ENCODE assay signal across 17 cellular contexts in genomic region chr19:5080809-5081208, GRCh38.
DNase-seq lines count a peak whose midpoint lies in the region; ATAC-seq and TF ChIP-seq lines count a peak whose summit lies in the region.
"Had no signal": no experiment of that assay in that cellular context is flagged by ENCODE, and none has a peak within 500 bp of the region (broad histone marks: within the 10 kb centered on the region; RNA-seq: fewer than 3 reads in every experiment).

No MANE protein-coding gene starts in this region.

- in situ Hi-C loops in G401 (cut with HindIII; ENCODE audit: low sequenced_read_pairs): no loop called here

- no peaks in the 10 kb centered on the region for H3K27me3 Mint-ChIP-seq in T-helper 17 cell
- H3K27me3 Mint-ChIP-seq in T-cell: no peaks in the 10 kb centered on the region
- H3K27me3 Mint-ChIP-seq: CD4-positive, CD25-positive, alpha-beta regulatory T cell had no signal

- no peak overlapping the region for H3K4me3 Mint-ChIP-seq in T-helper 17 cell
- no peak overlapping the region for H3K4me3 Mint-ChIP-seq in T-cell
- H3K4me3 Mint-ChIP-seq: CD4-positive, CD25-positive, alpha-beta regulatory T cell had no signal

- no peaks in the 10 kb centered on the region for H3K9me3 ChIP-seq in BLaER1 treated with 17β-estradiol and CSF1 and Interleukin-3, amounts not matched to agents 10 nM and 100 nM (replicated peaks in 1 of 11)
- no peaks in the 10 kb centered on the region for H3K9me3 ChIP-seq in T-helper 17 cell (ENCODE audit: control insufficient read depth, low read length, poor library complexity, severe bottlenecking)
- no peaks in the 10 kb centered on the region for H3K9me3 ChIP-seq in neural cell (ENCODE audit: low read length)
- H3K9me3 ChIP-seq: A549 had no signal

- H3K36me3 Mint-ChIP-seq in T-helper 17 cell (ENCODE audit: low read depth): peaks cover 5% of the 10 kb centered on the region
- peaks cover 35% of the 10 kb centered on the region for H3K36me3 Mint-ChIP-seq in T-cell

- H3K27ac Mint-ChIP-seq in T-helper 17 cell (peak overlapping the region; percentile 16), T-cell (peak overlapping the region in 1 of 2 donors; percentile 28)

- H3K9me3 Mint-ChIP-seq in T-cell: no peaks in the 10 kb centered on the region
- H3K9me3 Mint-ChIP-seq: CD4-positive, CD25-positive, alpha-beta regulatory T cell had no signal

- ATAC-seq in T-helper 17 cell (no peak), HG03039 (IDR thresholded peaks at IDR 0.05; ENCODE audit: unreplicated experiment) (no peak), T-cell (replicated peaks in 1 of 4) (no peak)
- ATAC-seq: A549, GM12878 had no signal

- no peaks in the 10 kb centered on the region for H3K9me2 ChIP-seq in neural cell (ENCODE audit: insufficient read depth, low read length)

- H3K4me1 ChIP-seq in BLaER1 treated with 17β-estradiol and CSF1 and Interleukin-3, amounts not matched to agents 10 nM and 100 nM: peaks cover 15 to 51% (median 47%) of the 10 kb centered on the region in 10 experiments
- H3K4me1 ChIP-seq: A549 had no signal

- H2AFZ ChIP-seq in neural cell (ENCODE audit: low read depth, low read length): no peak overlapping the region
- H2AFZ ChIP-seq: GM23248 had no signal

- peak overlapping the region in 8 of 11 experiments; percentile 60 to 90 (median 70); a peak in 16 of 22 replicates for H3K4me2 ChIP-seq in BLaER1 treated with 17β-estradiol and CSF1 and Interleukin-3, amounts not matched to agents 10 nM and 100 nM
- no peak overlapping the region for H3K4me2 ChIP-seq in neural cell (ENCODE audit: low read length)
- H3K4me2 ChIP-seq: A549 had no signal

- no peak for TF ChIP-seq EP300 in neural cell (conservative IDR thresholded peaks at IDR 0.05; ENCODE audit: poor library complexity, severe bottlenecking)

- TF ChIP-seq RAD21 in neural cell (conservative IDR thresholded peaks at IDR 0.05): no peak

- H3K4me3 ChIP-seq in BLaER1 treated with 17β-estradiol and CSF1 and Interleukin-3, amounts not matched to agents 10 nM and 100 nM: no peak overlapping the region
- peak overlapping the region; percentile 14 for H3K4me3 ChIP-seq in neural cell (ENCODE audit: low read length)
- H3K4me3 ChIP-seq: A549, GM12878, GM23248 had no signal

- H3F3A ChIP-seq in neural cell (ENCODE audit: insufficient read depth, low read length, poor library complexity, severe bottlenecking): no peaks in the 10 kb centered on the region

- no peak overlapping the region for H3K27ac ChIP-seq in BLaER1 treated with 17β-estradiol and CSF1 and Interleukin-3, amounts not matched to agents 10 nM and 100 nM
- H3K27ac ChIP-seq in cingulate gyrus (ENCODE audit: low read depth, low read length) (peak overlapping the region; percentile 39), neural cell (ENCODE audit: low read length) (peak overlapping the region; percentile 83)
- H3K27ac ChIP-seq: A549, GM23248, HL-60 had no signal

- H4K20me1 ChIP-seq in BLaER1 treated with 17β-estradiol and CSF1 and Interleukin-3, amounts not matched to agents 10 nM and 100 nM: peaks cover 76 to 91% (median 88%) of the 10 kb centered on the region in 11 experiments
- no peaks in the 10 kb centered on the region for H4K20me1 ChIP-seq in neural cell (ENCODE audit: insufficient read depth)

- peaks cover 60 to 90% (median 76%) of the 10 kb centered on the region in 11 experiments for H3K36me3 ChIP-seq in BLaER1 treated with 17β-estradiol and CSF1 and Interleukin-3, amounts not matched to agents 10 nM and 100 nM
- H3K36me3 ChIP-seq in neural cell (ENCODE audit: insufficient read depth, low read length): no peaks in the 10 kb centered on the region

- no peaks in the 10 kb centered on the region for H3K79me2 ChIP-seq in neural cell (replicated peaks; ENCODE audit: insufficient read depth, low read length)

- TF ChIP-seq CTCF in neural cell (IDR thresholded peaks at IDR 0.05; ENCODE audit: poor library complexity, severe bottlenecking): no peak

- CTCF ChIA-PET in T-cell (lab: Charles Lee): no interaction called here

- DNase-seq in T-helper 17 cell (no peak), T-cell (no peak), G401 (ENCODE audit: low spot score) (no peak), activated gamma-delta T cell (lab: John Stamatoyannopoulos, UW) (no peak)
- DNase-seq: Calu3; CD4-positive, CD25-positive, alpha-beta regulatory T cell; DMS 273 treated with DMSO at 0.1 percent for 48 hours; GM23248; H7; Karpas-422 had no signal

- POLR2A ChIA-PET in T-cell (lab: Charles Lee): no interaction called here

- peaks cover 4% of the 10 kb centered on the region for H3K4me1 Mint-ChIP-seq in T-helper 17 cell
- peaks cover 0 to 6% (median 6%) of the 10 kb centered on the region in 3 donors for H3K4me1 Mint-ChIP-seq in T-cell

- 0 out of 22 replicates have a peak overlapping the region, but pooled peaks of 1 of the 11 experiments have one; percentile 9 for H3K9ac ChIP-seq in BLaER1 treated with 17β-estradiol and CSF1 and Interleukin-3, amounts not matched to agents 10 nM and 100 nM
- peak overlapping the region; percentile 20 for H3K9ac ChIP-seq in neural cell (ENCODE audit: low read length)
- H3K9ac ChIP-seq: GM23248 had no signal

- no peaks in the 10 kb centered on the region for H3K27me3 ChIP-seq in BLaER1 treated with 17β-estradiol and CSF1 and Interleukin-3, amounts not matched to agents 10 nM and 100 nM
- H3K27me3 ChIP-seq in neural cell (ENCODE audit: insufficient read depth, low read depth, low read length): no peaks in the 10 kb centered on the region

TF ChIP-seq in neural cell, 6 proteins besides CTCF, POLR2A, EP300 and RAD21:
- TF ChIP-seq EZH2 (IDR thresholded peaks at IDR 0.05; ENCODE audit: borderline replicate concordance, insufficient read depth, low read length, poor library complexity, severe bottlenecking): no peak

Comparison
In these comparisons a context has a peak if more than half of its experiments do, and no peak if none do; other contexts are left out.
1. H3K27ac ChIP-seq: peak in cingulate gyrus (single experiment) and neural cell (single experiment); none in BLaER1 treated with 17β-estradiol and CSF1 and Interleukin-3, amounts not matched to agents 10 nM and 100 nM (0 of 11).